ENCODE assay signal across 15 cellular contexts in the genomic region with DNA sequence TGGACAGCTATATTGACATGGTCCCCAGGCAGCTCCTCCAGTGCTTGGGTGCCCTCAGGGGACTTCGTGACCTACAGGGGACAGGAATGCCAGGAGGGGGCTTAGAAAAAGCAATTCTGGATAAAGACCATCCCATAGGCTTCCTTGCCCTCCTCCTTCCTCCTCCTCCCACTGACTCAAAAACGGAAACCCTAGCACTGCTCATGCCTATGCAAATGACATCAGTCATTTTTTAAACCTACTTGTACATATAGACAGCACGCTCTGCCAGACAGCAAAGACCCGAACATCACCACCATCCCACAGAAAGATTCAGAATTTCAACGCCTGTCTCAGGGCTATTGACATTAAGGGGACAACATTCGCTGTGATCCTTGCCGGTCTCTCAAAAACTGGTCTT. TPM values are rescaled to one million over a fixed set of nuclear protein-coding genes. Genes with fewer than 3 reads are reported as not detected.
"Had no signal": no experiment of that assay in that cellular context is flagged by ENCODE, and none has a peak within 500 bp of the region (broad histone marks: within the 10 kb centered on the region; RNA-seq: fewer than 3 reads in every experiment).

No MANE protein-coding gene starts in this region.

- H3K9me3 Mint-ChIP-seq: activated CD4-positive, alpha-beta memory T cell treated with anti-CD3 and anti-CD28 coated beads for 36 hours; activated naive CD4-positive, alpha-beta T cell treated with anti-CD3 and anti-CD28 coated beads for 36 hours; activated T-helper 2 cell treated with anti-CD3 and anti-CD28 coated beads, Interferon-gamma antibody, Interleukin-2, Interleukin-4, amounts not matched to agents 10 μg/mL and 5 μg/mL and 100 μg/mL, durations not matched to agents 14 hours and 24 hours and 36 hours; endodermal cell; neural crest cell; stimulated activated effector memory CD8-positive, alpha-beta T cell treated with anti-CD3 and anti-CD28 coated beads, Interleukin-12 subunit alpha, Interleukin-12 subunit beta, amount 100 ng/mL, for 72 hours had no signal

- H3K4me3 ChIP-seq: cardiac muscle cell, heart right ventricle, thoracic aorta had no signal

- H3K4me3 Mint-ChIP-seq: activated CD4-positive, alpha-beta memory T cell treated with anti-CD3 and anti-CD28 coated beads for 36 hours; activated CD8-positive, alpha-beta memory T cell treated with anti-CD3 and anti-CD28 coated beads, Interleukin-2, amount 10 ng/mL, durations not matched to agents 7 days and 5 days; activated naive CD4-positive, alpha-beta T cell treated with anti-CD3 and anti-CD28 coated beads for 36 hours; neural crest cell; stimulated activated effector memory CD8-positive, alpha-beta T cell treated with anti-CD3 and anti-CD28 coated beads, Interleukin-12 subunit alpha, Interleukin-12 subunit beta, amount 100 ng/mL, for 72 hours had no signal

- H3K36me3 ChIP-seq: cardiac muscle cell, heart right ventricle had no signal

- DNase-seq: activated CD4-positive, alpha-beta memory T cell treated with anti-CD3 and anti-CD28 coated beads for 36 hours; activated CD4-positive, alpha-beta T cell treated with anti-CD3 and anti-CD28 coated beads for 1 hour; activated CD8-positive, alpha-beta memory T cell treated with anti-CD3 and anti-CD28 coated beads, Interleukin-2, amount 10 ng/mL, durations not matched to agents 7 days and 5 days; activated naive CD4-positive, alpha-beta T cell treated with anti-CD3 and anti-CD28 coated beads for 36 hours; activated T-cell treated with anti-CD3 and anti-CD28 coated beads, Interleukin-2, amount 50 U/mL, for 1 hour; dorsolateral prefrontal cortex; endodermal cell; heart right ventricle; midbrain; T1000 had no signal

- H3K27me3 ChIP-seq: cardiac muscle cell had no signal

- ATAC-seq: activated CD8-positive, alpha-beta memory T cell treated with anti-CD3 and anti-CD28 coated beads, Interleukin-2, amount 10 ng/mL, durations not matched to agents 7 days and 5 days; heart right ventricle; stimulated activated effector memory CD8-positive, alpha-beta T cell treated with anti-CD3 and anti-CD28 coated beads, Interleukin-12 subunit alpha, Interleukin-12 subunit beta, amount 100 ng/mL, for 72 hours had no signal

- H3K27ac Mint-ChIP-seq: activated CD4-positive, alpha-beta memory T cell treated with anti-CD3 and anti-CD28 coated beads for 36 hours; activated CD8-positive, alpha-beta memory T cell treated with anti-CD3 and anti-CD28 coated beads, Interleukin-2, amount 10 ng/mL, durations not matched to agents 7 days and 5 days; activated naive CD4-positive, alpha-beta T cell treated with anti-CD3 and anti-CD28 coated beads for 36 hours; activated T-helper 2 cell treated with anti-CD3 and anti-CD28 coated beads, Interferon-gamma antibody, Interleukin-2, Interleukin-4, amounts not matched to agents 10 μg/mL and 5 μg/mL and 100 μg/mL, durations not matched to agents 14 hours and 24 hours and 36 hours; endodermal cell; stimulated activated effector memory CD8-positive, alpha-beta T cell treated with anti-CD3 and anti-CD28 coated beads, Interleukin-12 subunit alpha, Interleukin-12 subunit beta, amount 100 ng/mL, for 72 hours had no signal

- H3K4me1 Mint-ChIP-seq: activated CD8-positive, alpha-beta memory T cell treated with anti-CD3 and anti-CD28 coated beads, Interleukin-2, amount 10 ng/mL, durations not matched to agents 7 days and 5 days; stimulated activated effector memory CD8-positive, alpha-beta T cell treated with anti-CD3 and anti-CD28 coated beads, Interleukin-12 subunit alpha, Interleukin-12 subunit beta, amount 100 ng/mL, for 72 hours had no signal

- H3K4me1 ChIP-seq: heart right ventricle had no signal

- H3K36me3 Mint-ChIP-seq: activated CD4-positive, alpha-beta memory T cell treated with anti-CD3 and anti-CD28 coated beads for 36 hours; activated CD8-positive, alpha-beta memory T cell treated with anti-CD3 and anti-CD28 coated beads, Interleukin-2, amount 10 ng/mL, durations not matched to agents 7 days and 5 days; stimulated activated effector memory CD8-positive, alpha-beta T cell treated with anti-CD3 and anti-CD28 coated beads, Interleukin-12 subunit alpha, Interleukin-12 subunit beta, amount 100 ng/mL, for 72 hours had no signal

- H3K27ac ChIP-seq: cardiac muscle cell, dorsolateral prefrontal cortex, heart right ventricle, thoracic aorta had no signal

- H3K9me3 ChIP-seq: heart right ventricle, thoracic aorta had no signal

RNA-seq across cellular contexts. Expression of a gene that starts 11.0 kb away (rescaled TPM):
- total RNA-seq: activated CD4-positive, alpha-beta memory T cell treated with anti-CD3 and anti-CD28 coated beads for 36 hours; activated CD8-positive, alpha-beta memory T cell treated with anti-CD3 and anti-CD28 coated beads, Interleukin-2, amount 10 ng/mL, durations not matched to agents 7 days and 5 days; heart right ventricle had no signal
- polyA plus RNA-seq: heart right ventricle had no signal
